ENCODE assay signal across 17 cellular contexts in genomic region chr2:66692521-66692920, GRCh38.
DNase-seq lines count a peak whose midpoint lies in the region; ATAC-seq and TF ChIP-seq lines count a peak whose summit lies in the region.
"Had no signal": no experiment of that assay in that cellular context is flagged by ENCODE, and none has a peak within 500 bp of the region (broad histone marks: within the 10 kb centered on the region; RNA-seq: fewer than 3 reads in every experiment).

No MANE protein-coding gene starts in this region.

- H3K4me1 ChIP-seq in adrenal gland (replicated peaks in 1 of 2) (peaks cover 0 to 21% of the 10 kb centered on the region in 2 donors), gastroesophageal sphincter (peaks cover 0 to 44% (median 11%) of the 10 kb centered on the region in 3 donors), transverse colon (peaks cover 0 to 4% (median 0%) of the 10 kb centered on the region in 4 donors), right lobe of liver (no peaks in the 10 kb centered on the region)
- H3K4me1 ChIP-seq: A549 had no signal

- H3K27ac Mint-ChIP-seq in nephron progenitor cell, result peak overlapping the region; percentile 64

- H3K27me3 ChIP-seq in adrenal gland (no peaks in the 10 kb centered on the region), gastroesophageal sphincter (no peaks in the 10 kb centered on the region), transverse colon (no peaks in the 10 kb centered on the region), right lobe of liver (no peaks in the 10 kb centered on the region)

- no peak for TF ChIP-seq EP300 in gastroesophageal sphincter (IDR thresholded peaks at IDR 0.05)
- TF ChIP-seq EP300 in transverse colon (IDR thresholded peaks at IDR 0.05; ENCODE audit: low read depth), result no peak

- ATAC-seq in gastroesophageal sphincter (no peak), right lobe of liver (no peak), HG02610 (IDR thresholded peaks at IDR 0.05; ENCODE audit: unreplicated experiment) (no peak)
- ATAC-seq: A549, GM12878 had no signal

- H3K36me3 ChIP-seq in adrenal gland (replicated peaks in 1 of 2) (no peaks in the 10 kb centered on the region), gastroesophageal sphincter (no peaks in the 10 kb centered on the region), transverse colon (no peaks in the 10 kb centered on the region), right lobe of liver (no peaks in the 10 kb centered on the region)

- in situ Hi-C loops in transverse colon (cut with MboI; ENCODE audit: low pct_ligation_motif_present in 1 of 4, low pct_unique_long_range_greater_than_20kb in 1 of 4, low sequenced_read_pairs in 3 of 4), result loop anchor here in 3 of 4 donors (10.0 to 25.0 kb wide), 2 partner anchors 255 to 258 kb away; partner anchors contain the start of gene MEIS1 (in 3 of the 3)

- TF ChIP-seq POLR2A in adrenal gland (IDR thresholded peaks at IDR 0.05) (no peak), gastroesophageal sphincter (IDR thresholded peaks at IDR 0.05) (no peak), transverse colon (IDR thresholded peaks at IDR 0.05) (no peak), right lobe of liver (IDR thresholded peaks at IDR 0.05) (no peak)

- H3K36me3 Mint-ChIP-seq in nephron progenitor cell (ENCODE audit: low read depth), result no peaks in the 10 kb centered on the region

- intact Hi-C loops in adrenal gland (cut with DNase I) (loop anchor here (5.0 kb wide), 2 partner anchors 115 to 250 kb away; no protein-coding TSS in a partner anchor), transverse colon (cut with DNase I; ENCODE audit: low total_unique reads) (loop anchor here (5.0 to 10.0 kb wide), 2 partner anchors 250 to 522 kb away; no protein-coding TSS in a partner anchor), right lobe of liver (cut with DNase I) (no loop called here)

- H3K27me3 Mint-ChIP-seq in nephron progenitor cell (ENCODE audit: low read depth, poor library complexity), result no peaks in the 10 kb centered on the region

- TF ChIP-seq CTCF in adrenal gland (IDR thresholded peaks at IDR 0.05) (no peak), gastroesophageal sphincter (IDR thresholded peaks at IDR 0.05) (no peak), nephron progenitor cell (IDR thresholded peaks at IDR 0.05) (no peak), transverse colon (IDR thresholded peaks at IDR 0.05) (no peak), right lobe of liver (IDR thresholded peaks at IDR 0.05) (no peak)

- H3K4me1 Mint-ChIP-seq in nephron progenitor cell, result peaks cover 98% of the 10 kb centered on the region

- H3K4me3 ChIP-seq in adrenal gland (peak overlapping the region in 2 of 4 donors; percentile 33 to 67), gastroesophageal sphincter (peak overlapping the region; percentile 43 to 69), transverse colon (peak overlapping the region; percentile 3 to 37 (median 24)), right lobe of liver (no peak overlapping the region)
- H3K4me3 ChIP-seq: A549, GM12878 had no signal

- H3K9me3 ChIP-seq in adrenal gland (replicated peaks in 1 of 3) (no peaks in the 10 kb centered on the region), gastroesophageal sphincter (no peaks in the 10 kb centered on the region), transverse colon (no peaks in the 10 kb centered on the region), right lobe of liver (no peaks in the 10 kb centered on the region)
- H3K9me3 ChIP-seq: A549 had no signal

- DNase-seq in adrenal gland (no peak), nephron progenitor cell (no peak), transverse colon (no peak), right lobe of liver (no peak), midbrain (lab: John Stamatoyannopoulos, UW) (no peak), SK-N-DZ (ENCODE audit: low spot score) (no peak)
- DNase-seq: DND-41, GDM1, HCEC 1CT, NCI-H2171, NCI-H446, OCI-M1 had no signal

- no peaks in the 10 kb centered on the region for H3K9me3 Mint-ChIP-seq in nephron progenitor cell

- peak overlapping the region; percentile 14 for H3K4me3 Mint-ChIP-seq in nephron progenitor cell

- WGBS in adrenal gland, 4 donors, result 21 to 38% (median 28%) methylated on average over 7 of the region's 7 CpGs
- 20 to 29% methylated on average over 7 of the region's 7 CpGs for WGBS in gastroesophageal sphincter (ENCODE audit: low coverage in 1 of 2), 2 donors
- WGBS in transverse colon (ENCODE audit: low coverage in 1 of 2), 2 donors, result 67% methylated on average over 7 of the region's 7 CpGs
- 68% methylated on average over 7 of the region's 7 CpGs for WGBS in right lobe of liver (ENCODE audit: insufficient coverage, low coverage, low lambda C conversion rate, missing lambda C conversion rate)

- H3K27ac ChIP-seq in adrenal gland (peak overlapping the region; percentile 3 to 79 (median 70)), gastroesophageal sphincter (peak overlapping the region; percentile 79 to 95 (median 84)), transverse colon (peak overlapping the region; percentile 31 to 79 (median 76)), right lobe of liver (no peak overlapping the region)
- H3K27ac ChIP-seq: A549, C4-2B had no signal

Comparison
In these comparisons a context has a peak if more than half of its experiments do, and no peak if none do; other contexts are left out.
1. H3K27ac ChIP-seq: peak in adrenal gland (5 of 5), gastroesophageal sphincter (4 of 4) and transverse colon (4 of 4); none in right lobe of liver (0 of 3).
2. H3K4me3 ChIP-seq: peak in gastroesophageal sphincter (2 of 2) and transverse colon (4 of 4); none in right lobe of liver (0 of 3).
3. intact Hi-C loops: an anchor here in adrenal gland (5.0 kb wide) and transverse colon (5.0 to 10.0 kb wide); none called in right lobe of liver.